24 cellular contexts compared by ENCODE assay signal in the genomic region with DNA sequence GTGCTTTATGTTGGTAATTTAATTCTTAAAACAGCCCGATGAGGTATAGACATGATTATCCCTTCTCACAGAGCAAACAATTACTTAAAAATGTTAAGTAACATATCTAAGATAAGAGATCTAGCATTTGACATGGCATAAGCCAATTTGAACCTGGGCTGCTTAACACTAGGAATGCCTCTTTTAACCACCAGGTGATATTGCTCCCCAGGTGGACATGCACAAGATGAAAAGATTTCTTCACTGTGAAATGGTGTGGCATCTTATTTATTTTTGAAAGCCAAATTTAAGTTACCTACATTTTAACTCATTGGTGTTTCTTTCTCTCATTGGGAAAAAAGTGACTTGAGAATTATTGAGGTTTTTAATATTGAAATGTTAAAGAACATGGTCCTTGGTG. TPM values are rescaled to one million over a fixed set of nuclear protein-coding genes. Genes with fewer than 3 reads are reported as not detected.
DNase-seq lines count a peak whose midpoint lies in the region; ATAC-seq and TF ChIP-seq lines count a peak whose summit lies in the region.
"Had no signal": no experiment of that assay in that cellular context is flagged by ENCODE, and none has a peak within 500 bp of the region (broad histone marks: within the 10 kb centered on the region; RNA-seq: fewer than 3 reads in every experiment).

No MANE protein-coding gene starts in this region.

- no peaks in the 10 kb centered on the region for H3F3A ChIP-seq in PC-3 (ENCODE audit: low read length, unreplicated experiment)

- H3K27ac Mint-ChIP-seq in HFFc6 (no peak overlapping the region), neural crest cell (ENCODE audit: unreplicated experiment) (no peak overlapping the region), immature natural killer cell (peak overlapping the region in 1 of 6 donors; percentile 46)

- H3K79me2 ChIP-seq in PC-3 (ENCODE audit: low read length) = no peaks in the 10 kb centered on the region

- H3K9me3 Mint-ChIP-seq in HFFc6 (peaks cover 4% of the 10 kb centered on the region), neural crest cell (peaks cover 14% of the 10 kb centered on the region), immature natural killer cell (peaks cover 1 to 9% (median 3%) of the 10 kb centered on the region in 6 donors)

- POLR2A ChIA-PET in PC-3 (lab: Charles Lee; ENCODE audit: unreplicated experiment) = interaction anchor here (0.6 kb wide), 1 partner anchor 93 kb away, joined by 7 read pairs; no protein-coding TSS in a partner anchor

- ATAC-seq in PC-3 = no peak
- ATAC-seq in GM21723 (IDR thresholded peaks at IDR 0.05; ENCODE audit: unreplicated experiment) = no peak

- no peaks in the 10 kb centered on the region for H3K27me3 Mint-ChIP-seq in HFFc6 (ENCODE audit: insufficient read depth)
- H3K27me3 Mint-ChIP-seq in neural crest cell (ENCODE audit: low read depth) = no peaks in the 10 kb centered on the region
- H3K27me3 Mint-ChIP-seq in immature natural killer cell (ENCODE audit: low read depth in 3 of 3) = no peaks in the 10 kb centered on the region

- H3K4me3 Mint-ChIP-seq in HFFc6 = no peak overlapping the region
- no peak overlapping the region for H3K4me3 Mint-ChIP-seq in neural crest cell
- H3K4me3 Mint-ChIP-seq in immature natural killer cell = no peak overlapping the region

- H3K27ac ChIP-seq in PC-3 (ENCODE audit: low read length) = no peak overlapping the region
- H3K27ac ChIP-seq: SJSA1 had no signal

- H2AFZ ChIP-seq in PC-3 (ENCODE audit: low read length) = no peak overlapping the region

- no peak overlapping the region for H3K4me3 ChIP-seq in PC-3 (ENCODE audit: low read length)
- H3K4me3 ChIP-seq: SJSA1 had no signal

- no peak overlapping the region for H3K4me2 ChIP-seq in PC-3 (ENCODE audit: low read length)

- H3K36me3 ChIP-seq in PC-3 (ENCODE audit: low read depth, low read length) = peaks cover 8% of the 10 kb centered on the region

- H3K27me3 ChIP-seq in PC-3 (ENCODE audit: low read length) = no peaks in the 10 kb centered on the region
- H3K27me3 ChIP-seq: SJSA1 had no signal

- H3K4me1 ChIP-seq in PC-3 (ENCODE audit: insufficient read depth, low read length) = no peaks in the 10 kb centered on the region
- H3K4me1 ChIP-seq: SJSA1 had no signal

- intact Hi-C loops in PC-3 (cut with micrococcal nuclease) = no loop called here

- TF ChIP-seq CTCF in HFFc6 (IDR thresholded peaks at IDR 0.05) (peak; percentile 26), PC-3 (conservative IDR thresholded peaks at IDR 0.05; ENCODE audit: low read depth, low read length) (peak; percentile 23; the same call in 1 of the 2 replicates), neural crest cell (conservative IDR thresholded peaks at IDR 0.05) (peak; percentile 30)

- H3K9me2 ChIP-seq in PC-3 (replicated peaks; ENCODE audit: low read length) = no peaks in the 10 kb centered on the region

- no peaks in the 10 kb centered on the region for H3K4me1 Mint-ChIP-seq in HFFc6 (ENCODE audit: low read depth)
- no peaks in the 10 kb centered on the region for H3K4me1 Mint-ChIP-seq in neural crest cell
- no peaks in the 10 kb centered on the region for H3K4me1 Mint-ChIP-seq in immature natural killer cell

- no peaks in the 10 kb centered on the region for H3K9me3 ChIP-seq in PC-3 (ENCODE audit: low read length)

- CTCF ChIA-PET in PC-3 (lab: Charles Lee) = no interaction called here

- DNase-seq in NCI-H82 (lab: John Stamatoyannopoulos, UW) = peak; percentile 1
- DNase-seq in NCI-H82 treated with DMSO at 0.1 percent for 48 hours (lab: John Stamatoyannopoulos, UW; ENCODE audit: unreplicated experiment) = no peak
- no peak for DNase-seq in HFFc6
- DNase-seq in PC-3 = no peak
- no peak for DNase-seq in neural crest cell (ENCODE audit: low read depth, low spot score)
- no peak for DNase-seq in DMS 273 (lab: John Stamatoyannopoulos, UW; ENCODE audit: unreplicated experiment)
- DNase-seq in immature natural killer cell = no peak
- DNase-seq: 8988T, Calu3, DMS153, IMR-90, KG1, NCI-H1048, NCI-H1417, NCI-H1694 treated with DMSO at 0.1 percent for 48 hours, NCI-H2081, NCI-H2171 treated with DMSO at 0.1 percent for 48 hours, NCI-H345, NCI-H510A treated with DMSO at 0.1 percent for 48 hours, Right ventricle myocardium superior, RPMI8226, T-helper 1 cell had no signal

- H3K9ac ChIP-seq in PC-3 (ENCODE audit: low read length) = no peak overlapping the region

- no peaks in the 10 kb centered on the region for H4K20me1 ChIP-seq in PC-3 (ENCODE audit: low read length)

- no TSS peak for BruUV-seq in PC-3 (replicated peaks; lab: Mats Ljungman, UMichigan)

- peaks cover 27% of the 10 kb centered on the region for H3K36me3 Mint-ChIP-seq in HFFc6 (ENCODE audit: low read depth)
- H3K36me3 Mint-ChIP-seq in neural crest cell (ENCODE audit: low read depth) = peaks cover 31% of the 10 kb centered on the region
- peaks cover 28 to 39% (median 34%) of the 10 kb centered on the region in 3 donors for H3K36me3 Mint-ChIP-seq in immature natural killer cell

RNA-seq across cellular contexts. Expression of a gene that starts 15.8 kb away (rescaled TPM):
- total RNA-seq in HFFc6 (2021; fragmentation: NEBNext Ultra II Directional; extraction: Animal tissue kit (Norgen Biotek cat#: 25700)) = under 1 TPM; 0.13 to 0.50 (median 0.28) TPM
- total RNA-seq in PC-3 (2014; rRNA removed) = 1.5 and 1.6 TPM in 2 replicates
- total RNA-seq in neural crest cell = 0.19 and 0.34 TPM in 2 replicates
- 10 to 100 TPM in 1 of 3 donors, 1 to 10 TPM in 1, not detected in 1; 4.4 to 13.5 TPM for polyA plus RNA-seq in immature natural killer cell
